ENCODE assay signal across 28 cellular contexts in genomic region chr7:138649506-138649905, GRCh38. TPM values are rescaled to one million over a fixed set of nuclear protein-coding genes. Genes with fewer than 3 reads are reported as not detected.
"Had no signal": no experiment of that assay in that cellular context is flagged by ENCODE, and none has a peak within 500 bp of the region (broad histone marks: within the 10 kb centered on the region; RNA-seq: fewer than 3 reads in every experiment).

No MANE protein-coding gene starts in this region.

- H3K9me3 ChIP-seq: colonic mucosa, gastrocnemius medialis, neutrophil, sigmoid colon had no signal

- H3K4me3 ChIP-seq: colonic mucosa, gastrocnemius medialis, heart right ventricle, mucosa of descending colon, right atrium auricular region, sigmoid colon, skin epidermis, thoracic aorta, transverse colon had no signal

- H3K4me1 ChIP-seq: colonic mucosa, gastrocnemius medialis, heart right ventricle, right atrium auricular region, sigmoid colon, transverse colon had no signal

- H3K27me3 Mint-ChIP-seq: naive thymus-derived CD8-positive, alpha-beta T cell; stimulated activated naive B cell treated with anti-CD40 and anti-IgM and Interleukin-4, amounts not matched to agents 10 μg/mL and 1 μg/mL and 100 μg/mL, for 72 hours; stimulated activated naive CD8-positive, alpha-beta T cell treated with anti-CD3 and anti-CD28 coated beads, Interleukin-15, amount 100 ng/mL, for 72 hours had no signal

- DNase-seq: colonic mucosa; dermis blood vessel endothelial cell; gastrocnemius medialis; heart right ventricle; hypothalamus; islet precursor cell; mucosa of descending colon; naive thymus-derived CD8-positive, alpha-beta T cell; posterior cingulate gyrus; sigmoid colon; stimulated activated CD4-positive, alpha-beta T cell treated with anti-CD3 and anti-CD28 coated beads, Interleukin-2, amount 100 ng/mL, for 24 hours; stimulated activated CD4-positive, alpha-beta T cell treated with anti-CD3 and anti-CD28 coated beads, Interleukin-4, amount 100 ng/mL, for 4 hours; stimulated activated naive B cell treated with anti-CD40 and anti-IgM and Interleukin-4, amounts not matched to agents 10 μg/mL and 1 μg/mL and 100 μg/mL, for 72 hours; stimulated activated naive CD8-positive, alpha-beta T cell treated with anti-CD3 and anti-CD28 coated beads, Interleukin-15, amount 100 ng/mL, for 72 hours; transverse colon had no signal

- ATAC-seq: esophagus mucosa; gastrocnemius medialis; heart right ventricle; left lobe of liver; mucosa of descending colon; naive thymus-derived CD8-positive, alpha-beta T cell; stimulated activated naive B cell treated with anti-CD40 and anti-IgM and Interleukin-4, amounts not matched to agents 10 μg/mL and 1 μg/mL and 100 μg/mL, for 72 hours; stimulated activated naive CD8-positive, alpha-beta T cell treated with anti-CD3 and anti-CD28 coated beads, Interleukin-15, amount 100 ng/mL, for 72 hours had no signal

- H3K4me1 Mint-ChIP-seq: endodermal cell; stimulated activated naive B cell treated with anti-CD40 and anti-IgM and Interleukin-4, amounts not matched to agents 10 μg/mL and 1 μg/mL and 100 μg/mL, for 72 hours had no signal

- H3K27ac Mint-ChIP-seq: endodermal cell; stimulated activated naive B cell treated with anti-CD40 and anti-IgM and Interleukin-4, amounts not matched to agents 10 μg/mL and 1 μg/mL and 100 μg/mL, for 72 hours had no signal

- H3K4me3 Mint-ChIP-seq: endodermal cell; naive thymus-derived CD8-positive, alpha-beta T cell; stimulated activated naive B cell treated with anti-CD40 and anti-IgM and Interleukin-4, amounts not matched to agents 10 μg/mL and 1 μg/mL and 100 μg/mL, for 72 hours; stimulated activated naive CD8-positive, alpha-beta T cell treated with anti-CD3 and anti-CD28 coated beads, Interleukin-15, amount 100 ng/mL, for 72 hours had no signal

- H3K27ac ChIP-seq: colonic mucosa, gastrocnemius medialis, heart right ventricle, neutrophil, right atrium auricular region, sigmoid colon, skin epidermis, thoracic aorta, transverse colon had no signal

- H3K27me3 ChIP-seq: colonic mucosa, gastrocnemius medialis, heart right ventricle, neutrophil, right atrium auricular region, sigmoid colon, transverse colon had no signal

- H3K36me3 ChIP-seq: colonic mucosa, gastrocnemius medialis, heart right ventricle, neutrophil, right atrium auricular region, sigmoid colon, thoracic aorta, transverse colon had no signal

- H3K36me3 Mint-ChIP-seq: naive thymus-derived CD8-positive, alpha-beta T cell had no signal

RNA-seq across cellular contexts. Expression of gene SVOPL, which starts 51.7 kb away (rescaled TPM):
- total RNA-seq: dermis blood vessel endothelial cell; endothelial cell of umbilical vein; esophagus mucosa; fibroblast of lung; fibroblast of villous mesenchyme; gastrocnemius medialis; heart right ventricle; left lobe of liver; naive thymus-derived CD8-positive, alpha-beta T cell; osteoblast; pulmonary artery endothelial cell; right atrium auricular region; sigmoid colon; subcutaneous adipose tissue had no signal
- polyA plus RNA-seq: endothelial cell of umbilical vein, fibroblast of lung, heart right ventricle had no signal
